In genomic region chr2:9178905-9179571, GRCh38 we compare ENCODE assay signal across 1 cellular context.
A peak's percentile ranks its signal among the peaks of the same experiment; 100 is the strongest.
TF ChIP-seq lines count a peak whose summit lies in the region.

No MANE protein-coding gene starts in this region.

TF ChIP-seq in HepG2, 621 proteins besides CTCF, POLR2A, EP300 and RAD21 (continued from another document and continues in another):
- TF ChIP-seq HNF1A (IDR thresholded peaks at IDR 0.05; ENCODE audit: low read depth) = no peak; the same call in 1 of the 2 replicates
- no peak for TF ChIP-seq HNF1A (CRISPR knock-in tag; IDR thresholded peaks at IDR 0.05; ENCODE audit: borderline replicate concordance)
- peak; percentile 57; the same call in 1 of the 2 replicates for TF ChIP-seq SP5 (CRISPR knock-in tag; IDR thresholded peaks at IDR 0.05; ENCODE audit: borderline replicate concordance, low read depth)
- TF ChIP-seq ZFP36 (IDR thresholded peaks at IDR 0.05; ENCODE audit: borderline replicate concordance, low read depth, low read length, partially characterized antibody) = no peak
- TF ChIP-seq, protein P1, sequence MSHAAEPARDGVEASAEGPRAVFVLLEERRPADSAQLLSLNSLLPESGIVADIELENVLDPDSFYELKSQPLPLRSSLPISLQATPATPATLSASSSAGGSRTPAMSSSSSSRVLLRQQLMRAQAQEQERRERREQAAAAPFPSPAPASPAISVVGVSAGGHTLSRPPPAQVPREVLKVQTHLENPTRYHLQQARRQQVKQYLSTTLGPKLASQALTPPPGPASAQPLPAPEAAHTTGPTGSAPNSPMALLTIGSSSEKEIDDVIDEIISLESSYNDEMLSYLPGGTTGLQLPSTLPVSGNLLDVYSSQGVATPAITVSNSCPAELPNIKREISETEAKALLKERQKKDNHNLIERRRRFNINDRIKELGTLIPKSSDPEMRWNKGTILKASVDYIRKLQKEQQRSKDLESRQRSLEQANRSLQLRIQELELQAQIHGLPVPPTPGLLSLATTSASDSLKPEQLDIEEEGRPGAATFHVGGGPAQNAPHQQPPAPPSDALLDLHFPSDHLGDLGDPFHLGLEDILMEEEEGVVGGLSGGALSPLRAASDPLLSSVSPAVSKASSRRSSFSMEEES (CRISPR knock-in tag; IDR thresholded peaks at IDR 0.05) = peak; percentile 92
- no peak for TF ChIP-seq MEIS2 (CRISPR knock-in tag; IDR thresholded peaks at IDR 0.05)
- peak; percentile 59; the same call in 1 of the 2 replicates for TF ChIP-seq ZSCAN22 (CRISPR knock-in tag; IDR thresholded peaks at IDR 0.05)
- no peak for TF ChIP-seq ZNF558 (CRISPR knock-in tag; IDR thresholded peaks at IDR 0.05; ENCODE audit: borderline replicate concordance)
- 0 out of 2 replicates have a peak, but pooled peaks have one; percentile 18 for TF ChIP-seq THAP11 (CRISPR knock-in tag; IDR thresholded peaks at IDR 0.05)
- no peak for TF ChIP-seq KAT2B (IDR thresholded peaks at IDR 0.05; ENCODE audit: borderline replicate concordance, low read depth, low read length)
- TF ChIP-seq, protein P2, sequence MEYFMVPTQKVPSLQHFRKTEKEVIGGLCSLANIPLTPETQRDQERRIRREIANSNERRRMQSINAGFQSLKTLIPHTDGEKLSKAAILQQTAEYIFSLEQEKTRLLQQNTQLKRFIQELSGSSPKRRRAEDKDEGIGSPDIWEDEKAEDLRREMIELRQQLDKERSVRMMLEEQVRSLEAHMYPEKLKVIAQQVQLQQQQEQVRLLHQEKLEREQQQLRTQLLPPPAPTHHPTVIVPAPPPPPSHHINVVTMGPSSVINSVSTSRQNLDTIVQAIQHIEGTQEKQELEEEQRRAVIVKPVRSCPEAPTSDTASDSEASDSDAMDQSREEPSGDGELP (IDR thresholded peaks at IDR 0.05; ENCODE audit: borderline replicate concordance, low read depth) = peak; percentile 85; the same call in 1 of the 2 replicates
- TF ChIP-seq ZNF232 (CRISPR knock-in tag; IDR thresholded peaks at IDR 0.05; ENCODE audit: borderline replicate concordance) = 0 out of 2 replicates have a peak, but pooled peaks have one; percentile 25
- peak; percentile 83 for TF ChIP-seq SAP130 (CRISPR knock-in tag; IDR thresholded peaks at IDR 0.05; ENCODE audit: low read depth)
- no peak for TF ChIP-seq ZNF138 (CRISPR knock-in tag; IDR thresholded peaks at IDR 0.05; ENCODE audit: low read depth)
- TF ChIP-seq, protein P3, sequence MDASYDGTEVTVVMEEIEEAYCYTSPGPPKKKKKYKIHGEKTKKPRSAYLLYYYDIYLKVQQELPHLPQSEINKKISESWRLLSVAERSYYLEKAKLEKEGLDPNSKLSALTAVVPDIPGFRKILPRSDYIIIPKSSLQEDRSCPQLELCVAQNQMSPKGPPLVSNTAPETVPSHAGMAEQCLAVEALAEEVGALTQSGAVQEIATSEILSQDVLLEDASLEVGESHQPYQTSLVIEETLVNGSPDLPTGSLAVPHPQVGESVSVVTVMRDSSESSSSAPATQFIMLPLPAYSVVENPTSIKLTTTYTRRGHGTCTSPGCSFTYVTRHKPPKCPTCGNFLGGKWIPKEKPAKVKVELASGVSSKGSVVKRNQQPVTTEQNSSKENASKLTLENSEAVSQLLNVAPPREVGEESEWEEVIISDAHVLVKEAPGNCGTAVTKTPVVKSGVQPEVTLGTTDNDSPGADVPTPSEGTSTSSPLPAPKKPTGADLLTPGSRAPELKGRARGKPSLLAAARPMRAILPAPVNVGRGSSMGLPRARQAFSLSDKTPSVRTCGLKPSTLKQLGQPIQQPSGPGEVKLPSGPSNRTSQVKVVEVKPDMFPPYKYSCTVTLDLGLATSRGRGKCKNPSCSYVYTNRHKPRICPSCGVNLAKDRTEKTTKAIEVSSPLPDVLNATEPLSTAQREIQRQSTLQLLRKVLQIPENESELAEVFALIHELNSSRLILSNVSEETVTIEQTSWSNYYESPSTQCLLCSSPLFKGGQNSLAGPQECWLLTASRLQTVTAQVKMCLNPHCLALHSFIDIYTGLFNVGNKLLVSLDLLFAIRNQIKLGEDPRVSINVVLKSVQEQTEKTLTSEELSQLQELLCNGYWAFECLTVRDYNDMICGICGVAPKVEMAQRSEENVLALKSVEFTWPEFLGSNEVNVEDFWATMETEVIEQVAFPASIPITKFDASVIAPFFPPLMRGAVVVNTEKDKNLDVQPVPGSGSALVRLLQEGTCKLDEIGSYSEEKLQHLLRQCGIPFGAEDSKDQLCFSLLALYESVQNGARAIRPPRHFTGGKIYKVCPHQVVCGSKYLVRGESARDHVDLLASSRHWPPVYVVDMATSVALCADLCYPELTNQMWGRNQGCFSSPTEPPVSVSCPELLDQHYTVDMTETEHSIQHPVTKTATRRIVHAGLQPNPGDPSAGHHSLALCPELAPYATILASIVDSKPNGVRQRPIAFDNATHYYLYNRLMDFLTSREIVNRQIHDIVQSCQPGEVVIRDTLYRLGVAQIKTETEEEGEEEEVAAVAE (CRISPR knock-in tag; IDR thresholded peaks at IDR 0.05; ENCODE audit: borderline replicate concordance) = 0 out of 2 replicates have a peak, but pooled peaks have one; percentile 22
- TF ChIP-seq PRDM4 (CRISPR knock-in tag; IDR thresholded peaks at IDR 0.05; ENCODE audit: borderline replicate concordance) = no peak
- peak; percentile 54; the same call in 1 of the 2 replicates for TF ChIP-seq ZNF441 (CRISPR knock-in tag; IDR thresholded peaks at IDR 0.05; ENCODE audit: borderline replicate concordance)
- TF ChIP-seq ZKSCAN8 (CRISPR knock-in tag; IDR thresholded peaks at IDR 0.05; ENCODE audit: borderline replicate concordance) = 0 out of 2 replicates have a peak, but pooled peaks have one; percentile 43
- no peak for TF ChIP-seq SOX13 (IDR thresholded peaks at IDR 0.05)
- TF ChIP-seq SOX13 (CRISPR knock-in tag; conservative IDR thresholded peaks at IDR 0.05 in 1 of 2, IDR thresholded peaks at IDR 0.05 in 1 of 2) = peak in 1 of 2 experiments; percentile 66; a peak in 1 of 4 replicates
- TF ChIP-seq MYC (CRISPR knock-in tag; IDR thresholded peaks at IDR 0.05; ENCODE audit: borderline replicate concordance) = peak; percentile 32; the same call in 1 of the 2 replicates
- TF ChIP-seq, protein P4, sequence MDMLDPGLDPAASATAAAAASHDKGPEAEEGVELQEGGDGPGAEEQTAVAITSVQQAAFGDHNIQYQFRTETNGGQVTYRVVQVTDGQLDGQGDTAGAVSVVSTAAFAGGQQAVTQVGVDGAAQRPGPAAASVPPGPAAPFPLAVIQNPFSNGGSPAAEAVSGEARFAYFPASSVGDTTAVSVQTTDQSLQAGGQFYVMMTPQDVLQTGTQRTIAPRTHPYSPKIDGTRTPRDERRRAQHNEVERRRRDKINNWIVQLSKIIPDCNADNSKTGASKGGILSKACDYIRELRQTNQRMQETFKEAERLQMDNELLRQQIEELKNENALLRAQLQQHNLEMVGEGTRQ (IDR thresholded peaks at IDR 0.05; ENCODE audit: low read depth, low read length) = peak; percentile 44
- TF ChIP-seq, protein P4 (CRISPR knock-in tag; IDR thresholded peaks at IDR 0.05; ENCODE audit: borderline replicate concordance) = no peak; the same call in 1 of the 2 replicates
- TF ChIP-seq ZNF687 (CRISPR knock-in tag; IDR thresholded peaks at IDR 0.05) = 0 out of 2 replicates have a peak, but pooled peaks have one; percentile 22
- 0 out of 2 replicates have a peak, but pooled peaks have one; percentile 55 for TF ChIP-seq KDM5B (CRISPR knock-in tag; IDR thresholded peaks at IDR 0.05; ENCODE audit: borderline replicate concordance)
